Comparison of ENCODE assay signal across 8 cellular contexts in genomic region chr13:110138700-110139036, GRCh38.
DNase-seq lines count a peak whose midpoint lies in the region; ATAC-seq, FAIRE-seq and TF ChIP-seq lines count a peak whose summit lies in the region.

No MANE protein-coding gene starts in this region.

- no peak for FAIRE-seq in small intestine (lab: Jason Lieb, UNC)

- peaks cover 9% of the 10 kb centered on the region for H3K9me3 Mint-ChIP-seq in activated CD8-positive, alpha-beta T cell treated with anti-CD3 and anti-CD28 coated beads, Interleukin-2, amount 10 ng/mL, durations not matched to agents 7 days and 5 days (ENCODE audit: insufficient read depth)
- peaks cover 0 to 11% of the 10 kb centered on the region in 2 donors for H3K9me3 Mint-ChIP-seq in stimulated activated naive CD8-positive, alpha-beta T cell treated with anti-CD3 and anti-CD28 coated beads, Interleukin-15, amount 100 ng/mL, for 72 hours

- H3K9ac ChIP-seq in iPS-15b (ENCODE audit: low read depth, low read length): no peak overlapping the region

- no peaks in the 10 kb centered on the region for H3K9me3 ChIP-seq in iPS-15b (ENCODE audit: control insufficient read depth, insufficient read depth, low read length)
- no peaks in the 10 kb centered on the region for H3K9me3 ChIP-seq in small intestine (ENCODE audit: control insufficient read depth, low read depth)

- POLR2A ChIA-PET in activated CD8-positive, alpha-beta T cell treated with anti-CD3 and anti-CD28 coated beads, Interleukin-2, amount 10 ng/mL, durations not matched to agents 7 days and 5 days (lab: Charles Lee): no interaction called here

- CTCF ChIA-PET in activated CD8-positive, alpha-beta T cell treated with anti-CD3 and anti-CD28 coated beads, Interleukin-2, amount 10 ng/mL, durations not matched to agents 7 days and 5 days (lab: Charles Lee): no interaction called here

- peak overlapping the region; percentile 29 for H3K4me3 Mint-ChIP-seq in activated CD8-positive, alpha-beta T cell treated with anti-CD3 and anti-CD28 coated beads, Interleukin-2, amount 10 ng/mL, durations not matched to agents 7 days and 5 days
- no peak overlapping the region for H3K4me3 Mint-ChIP-seq in stimulated activated naive CD8-positive, alpha-beta T cell treated with anti-CD3 and anti-CD28 coated beads, Interleukin-15, amount 100 ng/mL, for 72 hours

- H3K4me1 ChIP-seq in iPS-15b (ENCODE audit: control insufficient read depth, insufficient read depth, low read length): peaks cover 26% of the 10 kb centered on the region
- H3K4me1 ChIP-seq in small intestine (ENCODE audit: control insufficient read depth in 2 of 2, insufficient read depth in 1 of 2, low read depth in 1 of 2, low read length in 1 of 2): peaks cover 0 to 3% of the 10 kb centered on the region in 2 donors

- H3K27ac Mint-ChIP-seq in activated CD8-positive, alpha-beta T cell treated with anti-CD3 and anti-CD28 coated beads, Interleukin-2, amount 10 ng/mL, durations not matched to agents 7 days and 5 days: no peak overlapping the region
- no peak overlapping the region for H3K27ac Mint-ChIP-seq in stimulated activated naive CD8-positive, alpha-beta T cell treated with anti-CD3 and anti-CD28 coated beads, Interleukin-15, amount 100 ng/mL, for 72 hours

- WGBS in small intestine, 3 donors: 25 to 34% (median 31%) methylated on average over 8 of the region's 8 CpGs

- H3K27me3 ChIP-seq in iPS-15b (ENCODE audit: control insufficient read depth, insufficient read depth, low read length): peaks cover 3% of the 10 kb centered on the region
- H3K27me3 ChIP-seq in small intestine (ENCODE audit: control insufficient read depth in 2 of 2, insufficient read depth in 2 of 2, low read length in 2 of 2): no peaks in the 10 kb centered on the region

- peaks cover 36% of the 10 kb centered on the region for H3K27me3 Mint-ChIP-seq in activated CD8-positive, alpha-beta T cell treated with anti-CD3 and anti-CD28 coated beads, Interleukin-2, amount 10 ng/mL, durations not matched to agents 7 days and 5 days (ENCODE audit: low read depth)
- peaks cover 66% of the 10 kb centered on the region for H3K27me3 Mint-ChIP-seq in stimulated activated naive CD8-positive, alpha-beta T cell treated with anti-CD3 and anti-CD28 coated beads, Interleukin-15, amount 100 ng/mL, for 72 hours

- H3K36me3 ChIP-seq in iPS-15b (ENCODE audit: control insufficient read depth, insufficient read depth, low read length): no peaks in the 10 kb centered on the region
- H3K36me3 ChIP-seq in small intestine (ENCODE audit: control insufficient read depth in 2 of 2, insufficient read depth in 2 of 2, low read length in 2 of 2): no peaks in the 10 kb centered on the region

- no peak for ATAC-seq in activated CD8-positive, alpha-beta T cell treated with anti-CD3 and anti-CD28 coated beads, Interleukin-2, amount 10 ng/mL, durations not matched to agents 7 days and 5 days
- ATAC-seq in stimulated activated naive CD8-positive, alpha-beta T cell treated with anti-CD3 and anti-CD28 coated beads, Interleukin-15, amount 100 ng/mL, for 72 hours: peak; percentile 15

- H3K4me1 Mint-ChIP-seq in activated CD8-positive, alpha-beta T cell treated with anti-CD3 and anti-CD28 coated beads, Interleukin-2, amount 10 ng/mL, durations not matched to agents 7 days and 5 days (ENCODE audit: low read depth): peaks cover 13% of the 10 kb centered on the region
- H3K4me1 Mint-ChIP-seq in stimulated activated naive CD8-positive, alpha-beta T cell treated with anti-CD3 and anti-CD28 coated beads, Interleukin-15, amount 100 ng/mL, for 72 hours: peaks cover 16% of the 10 kb centered on the region

- TF ChIP-seq CTCF in HFF-Myc (IDR thresholded peaks at IDR 0.05; ENCODE audit: low read depth, low read length, missing control alignments): no peak

- H3K4me3 ChIP-seq in HFF-Myc (replicated peaks; ENCODE audit: low read depth, low read length): peak overlapping the region; percentile 55
- H3K4me3 ChIP-seq in iPS-15b (ENCODE audit: low read depth, low read length): peak overlapping the region; percentile 50
- no peak overlapping the region for H3K4me3 ChIP-seq in small intestine (ENCODE audit: low read depth in 1 of 2, low read length in 2 of 2)

- peak overlapping the region in 1 of 2 donors; percentile 32 for H3K27ac ChIP-seq in small intestine (ENCODE audit: low read depth in 1 of 2, low read length in 1 of 2)

- no peaks in the 10 kb centered on the region for H3K36me3 Mint-ChIP-seq in activated CD8-positive, alpha-beta T cell treated with anti-CD3 and anti-CD28 coated beads, Interleukin-2, amount 10 ng/mL, durations not matched to agents 7 days and 5 days (ENCODE audit: low read depth)

- DNase-seq in HFF-Myc (ENCODE audit: extremely low read depth, low read depth) (no peak), epidermal melanocyte (ENCODE audit: insufficient read length, low spot score) (no peak), superior temporal gyrus (ENCODE audit: extremely low spot score) (no peak), AG08396 (ENCODE audit: low spot score) (no peak), small intestine (no peak)
- no peak for DNase-seq in activated CD8-positive, alpha-beta T cell treated with anti-CD3 and anti-CD28 coated beads, Interleukin-2, amount 10 ng/mL, durations not matched to agents 7 days and 5 days
- DNase-seq in stimulated activated naive CD8-positive, alpha-beta T cell treated with anti-CD3 and anti-CD28 coated beads, Interleukin-15, amount 100 ng/mL, for 72 hours: no peak

Comparison
In these comparisons a context has a peak if more than half of its experiments do, and no peak if none do; other contexts are left out.
1. H3K4me3 ChIP-seq: peak in HFF-Myc (single experiment) and iPS-15b (single experiment); none in small intestine (0 of 2).